ENCODE assay signal across 31 cellular contexts in genomic region chr2:22478329-22478728, GRCh38.
"Had no signal": no experiment of that assay in that cellular context is flagged by ENCODE, and none has a peak within 500 bp of the region (broad histone marks: within the 10 kb centered on the region; RNA-seq: fewer than 3 reads in every experiment).

No MANE protein-coding gene starts in this region.

- H3K4me3 ChIP-seq: adrenal gland, ascending aorta, body of pancreas, breast epithelium, cardiac muscle cell had no signal

- H3K27me3 ChIP-seq: adrenal gland, ascending aorta, body of pancreas, brain microvascular endothelial cell, cardiac muscle cell had no signal

- ATAC-seq: activated naive CD4-positive, alpha-beta T cell treated with anti-CD3 and anti-CD28 coated beads, Interleukin-2, amount 50 U/mL, for 72 hours; activated naive CD8-positive, alpha-beta T cell treated with anti-CD3 and anti-CD28 coated beads, Interleukin-2, amount 50 U/mL, for 24 hours; activated T-cell treated with anti-CD3 and anti-CD28 coated beads, Interleukin-2, amount 50 U/mL, for 4 hours; activated T-cell treated with anti-CD3 and anti-CD28 coated beads, Interleukin-2, amount 50 U/mL, for 72 hours; activated T-helper 17 cell treated with anti-CD3 and anti-CD28 coated beads, Interleukin-2, amount 50 U/mL, for 72 hours; body of pancreas had no signal

- H3K36me3 ChIP-seq: adrenal gland, ascending aorta, brain microvascular endothelial cell, breast epithelium, cardiac muscle cell had no signal

- H3K4me1 ChIP-seq: adrenal gland, ascending aorta, body of pancreas had no signal

- H3K9me3 ChIP-seq: adrenal gland, ascending aorta had no signal

- DNase-seq: activated effector memory CD4-positive, alpha-beta T cell treated with anti-CD3 and anti-CD28 coated beads, Interleukin-2, amount 50 U/mL, for 16 hours; activated effector memory CD4-positive, alpha-beta T cell treated with Interleukin-2 at 50 U/mL for 16 hours; activated gamma-delta T cell; activated gamma-delta T cell treated with Interleukin-2 at 50 U/mL for 16 hours; activated naive CD4-positive, alpha-beta T cell; activated naive CD4-positive, alpha-beta T cell treated with anti-CD3 and anti-CD28 coated beads for 36 hours; activated naive CD4-positive, alpha-beta T cell treated with anti-CD3 and anti-CD28 coated beads, Interleukin-2, amount 10 ng/mL, durations not matched to agents 7 days and 5 days; activated naive CD4-positive, alpha-beta T cell treated with anti-CD3 and anti-CD28 coated beads, Interleukin-2, amount 50 U/mL, for 16 hours; activated naive CD4-positive, alpha-beta T cell treated with Interleukin-2 at 50 U/mL for 16 hours; activated naive CD8-positive, alpha-beta T cell treated with anti-CD3 and anti-CD28 coated beads for 36 hours; activated naive CD8-positive, alpha-beta T cell treated with anti-CD3 and anti-CD28 coated beads, Interleukin-2, amount 10 ng/mL, durations not matched to agents 7 days and 5 days; activated naive CD8-positive, alpha-beta T cell treated with anti-CD3 and anti-CD28 coated beads, Interleukin-2, amount 50 U/mL, for 24 hours; activated T-cell treated with anti-CD3 and anti-CD28 coated beads, Interleukin-2, amount 50 U/mL, for 24 hours; activated T-cell treated with anti-CD3 and anti-CD28 coated beads, Interleukin-2, amount 50 U/mL, for 4 hours; activated T-cell treated with anti-CD3 and anti-CD28 coated beads, Interleukin-2, amount 50 U/mL, for 48 hours; activated T-cell treated with anti-CD3 and anti-CD28 coated beads, Interleukin-2, amount 50 U/mL, for 72 hours; adrenal gland; amniotic stem cell; amygdala; anterior cingulate cortex; aorta; body of pancreas; brain microvascular endothelial cell; caudate nucleus; central memory CD4-positive, alpha-beta T cell; cerebellar nuclear complex had no signal

- H3K27ac ChIP-seq: adrenal gland, ascending aorta, body of pancreas, brain microvascular endothelial cell, breast epithelium, cardiac muscle cell had no signal
